Comparison of ENCODE assay signal across 1 cellular context in the genomic region with DNA sequence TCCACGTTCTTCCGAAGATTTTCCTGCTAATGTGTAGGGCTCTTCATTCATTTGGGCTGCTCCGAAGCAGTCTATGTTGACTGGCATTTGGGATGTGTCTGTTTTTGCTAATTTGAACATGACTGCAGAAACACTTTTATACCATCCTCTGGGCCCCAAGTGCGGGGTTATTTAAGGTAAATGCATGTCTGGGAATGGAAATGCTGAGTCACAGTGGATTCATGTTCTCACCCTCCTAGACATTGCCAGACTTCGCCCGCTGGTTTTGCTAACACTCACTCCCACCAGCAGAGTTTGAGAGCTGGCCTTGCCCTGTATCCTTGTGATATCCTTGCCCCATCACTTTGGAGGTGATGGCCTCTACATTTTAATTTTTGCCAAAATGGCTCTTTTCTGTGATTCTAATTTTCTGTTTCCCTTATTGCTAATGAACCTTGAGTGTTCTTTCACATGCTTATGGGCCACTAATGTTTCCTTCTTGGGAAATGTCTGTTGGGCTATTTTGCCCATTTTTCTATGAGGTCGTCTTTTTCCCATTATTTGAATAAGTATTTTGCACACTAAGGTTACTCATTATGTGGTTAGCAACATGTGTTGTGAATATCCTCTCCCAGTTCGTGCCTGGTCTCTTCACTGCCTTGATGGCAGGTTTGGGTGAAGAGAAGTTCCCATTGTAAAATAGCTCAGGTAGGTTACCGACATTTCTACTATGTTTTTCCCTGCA.
TF ChIP-seq lines count a peak whose summit lies in the region.

No MANE protein-coding gene starts in this region.

TF ChIP-seq in K562, 482 proteins besides CTCF, POLR2A, EP300 and RAD21 (continued from another document and continues in another):
- TF ChIP-seq, protein P1, sequence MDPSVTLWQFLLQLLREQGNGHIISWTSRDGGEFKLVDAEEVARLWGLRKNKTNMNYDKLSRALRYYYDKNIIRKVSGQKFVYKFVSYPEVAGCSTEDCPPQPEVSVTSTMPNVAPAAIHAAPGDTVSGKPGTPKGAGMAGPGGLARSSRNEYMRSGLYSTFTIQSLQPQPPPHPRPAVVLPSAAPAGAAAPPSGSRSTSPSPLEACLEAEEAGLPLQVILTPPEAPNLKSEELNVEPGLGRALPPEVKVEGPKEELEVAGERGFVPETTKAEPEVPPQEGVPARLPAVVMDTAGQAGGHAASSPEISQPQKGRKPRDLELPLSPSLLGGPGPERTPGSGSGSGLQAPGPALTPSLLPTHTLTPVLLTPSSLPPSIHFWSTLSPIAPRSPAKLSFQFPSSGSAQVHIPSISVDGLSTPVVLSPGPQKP (CRISPR knock-in tag; IDR thresholded peaks at IDR 0.05) = no peak
- TF ChIP-seq, protein P2, sequence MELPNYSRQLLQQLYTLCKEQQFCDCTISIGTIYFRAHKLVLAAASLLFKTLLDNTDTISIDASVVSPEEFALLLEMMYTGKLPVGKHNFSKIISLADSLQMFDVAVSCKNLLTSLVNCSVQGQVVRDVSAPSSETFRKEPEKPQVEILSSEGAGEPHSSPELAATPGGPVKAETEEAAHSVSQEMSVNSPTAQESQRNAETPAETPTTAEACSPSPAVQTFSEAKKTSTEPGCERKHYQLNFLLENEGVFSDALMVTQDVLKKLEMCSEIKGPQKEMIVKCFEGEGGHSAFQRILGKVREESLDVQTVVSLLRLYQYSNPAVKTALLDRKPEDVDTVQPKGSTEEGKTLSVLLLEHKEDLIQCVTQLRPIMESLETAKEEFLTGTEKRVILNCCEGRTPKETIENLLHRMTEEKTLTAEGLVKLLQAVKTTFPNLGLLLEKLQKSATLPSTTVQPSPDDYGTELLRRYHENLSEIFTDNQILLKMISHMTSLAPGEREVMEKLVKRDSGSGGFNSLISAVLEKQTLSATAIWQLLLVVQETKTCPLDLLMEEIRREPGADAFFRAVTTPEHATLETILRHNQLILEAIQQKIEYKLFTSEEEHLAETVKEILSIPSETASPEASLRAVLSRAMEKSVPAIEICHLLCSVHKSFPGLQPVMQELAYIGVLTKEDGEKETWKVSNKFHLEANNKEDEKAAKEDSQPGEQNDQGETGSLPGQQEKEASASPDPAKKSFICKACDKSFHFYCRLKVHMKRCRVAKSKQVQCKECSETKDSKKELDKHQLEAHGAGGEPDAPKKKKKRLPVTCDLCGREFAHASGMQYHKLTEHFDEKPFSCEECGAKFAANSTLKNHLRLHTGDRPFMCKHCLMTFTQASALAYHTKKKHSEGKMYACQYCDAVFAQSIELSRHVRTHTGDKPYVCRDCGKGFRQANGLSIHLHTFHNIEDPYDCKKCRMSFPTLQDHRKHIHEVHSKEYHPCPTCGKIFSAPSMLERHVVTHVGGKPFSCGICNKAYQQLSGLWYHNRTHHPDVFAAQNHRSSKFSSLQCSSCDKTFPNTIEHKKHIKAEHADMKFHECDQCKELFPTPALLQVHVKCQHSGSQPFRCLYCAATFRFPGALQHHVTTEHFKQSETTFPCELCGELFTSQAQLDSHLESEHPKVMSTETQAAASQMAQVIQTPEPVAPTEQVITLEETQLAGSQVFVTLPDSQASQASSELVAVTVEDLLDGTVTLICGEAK (IDR thresholded peaks at IDR 0.05) = no peak
- TF ChIP-seq, protein P2 (CRISPR knock-in tag; IDR thresholded peaks at IDR 0.05) = no peak
- TF ChIP-seq CHD4 (IDR thresholded peaks at IDR 0.05; ENCODE audit: insufficient read depth, insufficient replicate concordance, low read depth, low read length, poor library complexity, severe bottlenecking) (no peak), PTTG1 (tag; IDR thresholded peaks at IDR 0.05; ENCODE audit: low read depth) (no peak), POU5F1 (IDR thresholded peaks at IDR 0.05; ENCODE audit: borderline replicate concordance, low read depth, low read length, partially characterized antibody) (no peak), ZNF274 (IDR thresholded peaks at IDR 0.05; ENCODE audit: borderline replicate concordance, low read depth, low read length) (no peak), CSDE1 (IDR thresholded peaks at IDR 0.05) (no peak), SMARCE1 (IDR thresholded peaks at IDR 0.05) (0 out of 2 replicates have a peak, but pooled peaks have one; percentile 20), THRAP3 (IDR thresholded peaks at IDR 0.05; ENCODE audit: borderline replicate concordance) (no peak), FOXJ3 (CRISPR knock-in tag; IDR thresholded peaks at IDR 0.05) (no peak), ERF (CRISPR knock-in tag; IDR thresholded peaks at IDR 0.05) (no peak), TEAD2 (tag; IDR thresholded peaks at IDR 0.05) (no peak), MAFF (IDR thresholded peaks at IDR 0.05; ENCODE audit: low read length) (peak; percentile 84), BRD9 (IDR thresholded peaks at IDR 0.05; ENCODE audit: low read depth, partially characterized antibody) (no peak), STAT5B (CRISPR knock-in tag; IDR thresholded peaks at IDR 0.05) (no peak), SMAD4 (CRISPR knock-in tag; conservative IDR thresholded peaks at IDR 0.05) (no peak), HDAC3 (IDR thresholded peaks at IDR 0.05; ENCODE audit: borderline replicate concordance, partially characterized antibody) (no peak)
- TF ChIP-seq, protein P3, sequence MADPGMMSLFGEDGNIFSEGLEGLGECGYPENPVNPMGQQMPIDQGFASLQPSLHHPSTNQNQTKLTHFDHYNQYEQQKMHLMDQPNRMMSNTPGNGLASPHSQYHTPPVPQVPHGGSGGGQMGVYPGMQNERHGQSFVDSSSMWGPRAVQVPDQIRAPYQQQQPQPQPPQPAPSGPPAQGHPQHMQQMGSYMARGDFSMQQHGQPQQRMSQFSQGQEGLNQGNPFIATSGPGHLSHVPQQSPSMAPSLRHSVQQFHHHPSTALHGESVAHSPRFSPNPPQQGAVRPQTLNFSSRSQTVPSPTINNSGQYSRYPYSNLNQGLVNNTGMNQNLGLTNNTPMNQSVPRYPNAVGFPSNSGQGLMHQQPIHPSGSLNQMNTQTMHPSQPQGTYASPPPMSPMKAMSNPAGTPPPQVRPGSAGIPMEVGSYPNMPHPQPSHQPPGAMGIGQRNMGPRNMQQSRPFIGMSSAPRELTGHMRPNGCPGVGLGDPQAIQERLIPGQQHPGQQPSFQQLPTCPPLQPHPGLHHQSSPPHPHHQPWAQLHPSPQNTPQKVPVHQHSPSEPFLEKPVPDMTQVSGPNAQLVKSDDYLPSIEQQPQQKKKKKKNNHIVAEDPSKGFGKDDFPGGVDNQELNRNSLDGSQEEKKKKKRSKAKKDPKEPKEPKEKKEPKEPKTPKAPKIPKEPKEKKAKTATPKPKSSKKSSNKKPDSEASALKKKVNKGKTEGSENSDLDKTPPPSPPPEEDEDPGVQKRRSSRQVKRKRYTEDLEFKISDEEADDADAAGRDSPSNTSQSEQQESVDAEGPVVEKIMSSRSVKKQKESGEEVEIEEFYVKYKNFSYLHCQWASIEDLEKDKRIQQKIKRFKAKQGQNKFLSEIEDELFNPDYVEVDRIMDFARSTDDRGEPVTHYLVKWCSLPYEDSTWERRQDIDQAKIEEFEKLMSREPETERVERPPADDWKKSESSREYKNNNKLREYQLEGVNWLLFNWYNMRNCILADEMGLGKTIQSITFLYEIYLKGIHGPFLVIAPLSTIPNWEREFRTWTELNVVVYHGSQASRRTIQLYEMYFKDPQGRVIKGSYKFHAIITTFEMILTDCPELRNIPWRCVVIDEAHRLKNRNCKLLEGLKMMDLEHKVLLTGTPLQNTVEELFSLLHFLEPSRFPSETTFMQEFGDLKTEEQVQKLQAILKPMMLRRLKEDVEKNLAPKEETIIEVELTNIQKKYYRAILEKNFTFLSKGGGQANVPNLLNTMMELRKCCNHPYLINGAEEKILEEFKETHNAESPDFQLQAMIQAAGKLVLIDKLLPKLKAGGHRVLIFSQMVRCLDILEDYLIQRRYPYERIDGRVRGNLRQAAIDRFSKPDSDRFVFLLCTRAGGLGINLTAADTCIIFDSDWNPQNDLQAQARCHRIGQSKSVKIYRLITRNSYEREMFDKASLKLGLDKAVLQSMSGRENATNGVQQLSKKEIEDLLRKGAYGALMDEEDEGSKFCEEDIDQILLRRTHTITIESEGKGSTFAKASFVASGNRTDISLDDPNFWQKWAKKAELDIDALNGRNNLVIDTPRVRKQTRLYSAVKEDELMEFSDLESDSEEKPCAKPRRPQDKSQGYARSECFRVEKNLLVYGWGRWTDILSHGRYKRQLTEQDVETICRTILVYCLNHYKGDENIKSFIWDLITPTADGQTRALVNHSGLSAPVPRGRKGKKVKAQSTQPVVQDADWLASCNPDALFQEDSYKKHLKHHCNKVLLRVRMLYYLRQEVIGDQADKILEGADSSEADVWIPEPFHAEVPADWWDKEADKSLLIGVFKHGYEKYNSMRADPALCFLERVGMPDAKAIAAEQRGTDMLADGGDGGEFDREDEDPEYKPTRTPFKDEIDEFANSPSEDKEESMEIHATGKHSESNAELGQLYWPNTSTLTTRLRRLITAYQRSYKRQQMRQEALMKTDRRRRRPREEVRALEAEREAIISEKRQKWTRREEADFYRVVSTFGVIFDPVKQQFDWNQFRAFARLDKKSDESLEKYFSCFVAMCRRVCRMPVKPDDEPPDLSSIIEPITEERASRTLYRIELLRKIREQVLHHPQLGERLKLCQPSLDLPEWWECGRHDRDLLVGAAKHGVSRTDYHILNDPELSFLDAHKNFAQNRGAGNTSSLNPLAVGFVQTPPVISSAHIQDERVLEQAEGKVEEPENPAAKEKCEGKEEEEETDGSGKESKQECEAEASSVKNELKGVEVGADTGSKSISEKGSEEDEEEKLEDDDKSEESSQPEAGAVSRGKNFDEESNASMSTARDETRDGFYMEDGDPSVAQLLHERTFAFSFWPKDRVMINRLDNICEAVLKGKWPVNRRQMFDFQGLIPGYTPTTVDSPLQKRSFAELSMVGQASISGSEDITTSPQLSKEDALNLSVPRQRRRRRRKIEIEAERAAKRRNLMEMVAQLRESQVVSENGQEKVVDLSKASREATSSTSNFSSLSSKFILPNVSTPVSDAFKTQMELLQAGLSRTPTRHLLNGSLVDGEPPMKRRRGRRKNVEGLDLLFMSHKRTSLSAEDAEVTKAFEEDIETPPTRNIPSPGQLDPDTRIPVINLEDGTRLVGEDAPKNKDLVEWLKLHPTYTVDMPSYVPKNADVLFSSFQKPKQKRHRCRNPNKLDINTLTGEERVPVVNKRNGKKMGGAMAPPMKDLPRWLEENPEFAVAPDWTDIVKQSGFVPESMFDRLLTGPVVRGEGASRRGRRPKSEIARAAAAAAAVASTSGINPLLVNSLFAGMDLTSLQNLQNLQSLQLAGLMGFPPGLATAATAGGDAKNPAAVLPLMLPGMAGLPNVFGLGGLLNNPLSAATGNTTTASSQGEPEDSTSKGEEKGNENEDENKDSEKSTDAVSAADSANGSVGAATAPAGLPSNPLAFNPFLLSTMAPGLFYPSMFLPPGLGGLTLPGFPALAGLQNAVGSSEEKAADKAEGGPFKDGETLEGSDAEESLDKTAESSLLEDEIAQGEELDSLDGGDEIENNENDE (IDR thresholded peaks at IDR 0.05; ENCODE audit: low read depth, low read length) = no peak
- TF ChIP-seq, protein P4, sequence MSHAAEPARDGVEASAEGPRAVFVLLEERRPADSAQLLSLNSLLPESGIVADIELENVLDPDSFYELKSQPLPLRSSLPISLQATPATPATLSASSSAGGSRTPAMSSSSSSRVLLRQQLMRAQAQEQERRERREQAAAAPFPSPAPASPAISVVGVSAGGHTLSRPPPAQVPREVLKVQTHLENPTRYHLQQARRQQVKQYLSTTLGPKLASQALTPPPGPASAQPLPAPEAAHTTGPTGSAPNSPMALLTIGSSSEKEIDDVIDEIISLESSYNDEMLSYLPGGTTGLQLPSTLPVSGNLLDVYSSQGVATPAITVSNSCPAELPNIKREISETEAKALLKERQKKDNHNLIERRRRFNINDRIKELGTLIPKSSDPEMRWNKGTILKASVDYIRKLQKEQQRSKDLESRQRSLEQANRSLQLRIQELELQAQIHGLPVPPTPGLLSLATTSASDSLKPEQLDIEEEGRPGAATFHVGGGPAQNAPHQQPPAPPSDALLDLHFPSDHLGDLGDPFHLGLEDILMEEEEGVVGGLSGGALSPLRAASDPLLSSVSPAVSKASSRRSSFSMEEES (CRISPR knock-in tag; IDR thresholded peaks at IDR 0.05) = no peak
- TF ChIP-seq, protein P5, sequence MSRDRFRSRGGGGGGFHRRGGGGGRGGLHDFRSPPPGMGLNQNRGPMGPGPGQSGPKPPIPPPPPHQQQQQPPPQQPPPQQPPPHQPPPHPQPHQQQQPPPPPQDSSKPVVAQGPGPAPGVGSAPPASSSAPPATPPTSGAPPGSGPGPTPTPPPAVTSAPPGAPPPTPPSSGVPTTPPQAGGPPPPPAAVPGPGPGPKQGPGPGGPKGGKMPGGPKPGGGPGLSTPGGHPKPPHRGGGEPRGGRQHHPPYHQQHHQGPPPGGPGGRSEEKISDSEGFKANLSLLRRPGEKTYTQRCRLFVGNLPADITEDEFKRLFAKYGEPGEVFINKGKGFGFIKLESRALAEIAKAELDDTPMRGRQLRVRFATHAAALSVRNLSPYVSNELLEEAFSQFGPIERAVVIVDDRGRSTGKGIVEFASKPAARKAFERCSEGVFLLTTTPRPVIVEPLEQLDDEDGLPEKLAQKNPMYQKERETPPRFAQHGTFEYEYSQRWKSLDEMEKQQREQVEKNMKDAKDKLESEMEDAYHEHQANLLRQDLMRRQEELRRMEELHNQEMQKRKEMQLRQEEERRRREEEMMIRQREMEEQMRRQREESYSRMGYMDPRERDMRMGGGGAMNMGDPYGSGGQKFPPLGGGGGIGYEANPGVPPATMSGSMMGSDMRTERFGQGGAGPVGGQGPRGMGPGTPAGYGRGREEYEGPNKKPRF (IDR thresholded peaks at IDR 0.05; ENCODE audit: low read depth, low read length) = no peak
- TF ChIP-seq, protein P6, sequence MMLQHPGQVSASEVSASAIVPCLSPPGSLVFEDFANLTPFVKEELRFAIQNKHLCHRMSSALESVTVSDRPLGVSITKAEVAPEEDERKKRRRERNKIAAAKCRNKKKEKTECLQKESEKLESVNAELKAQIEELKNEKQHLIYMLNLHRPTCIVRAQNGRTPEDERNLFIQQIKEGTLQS (IDR thresholded peaks at IDR 0.05) = peak; percentile 30; the same call in 1 of the 2 replicates
- TF ChIP-seq, protein P6 (CRISPR knock-in tag; conservative IDR thresholded peaks at IDR 0.05) = no peak
